1 cellular context compared by ENCODE assay signal in genomic region chr15:70815604-70816003, GRCh38.
TF ChIP-seq lines count a peak whose summit lies in the region.

No MANE protein-coding gene starts in this region.

TF ChIP-seq in HepG2, 621 proteins besides CTCF, POLR2A, EP300 and RAD21 (continued from another document):
- TF ChIP-seq ZNF142 (CRISPR knock-in tag; IDR thresholded peaks at IDR 0.05) (no peak), ZNF784 (CRISPR knock-in tag; IDR thresholded peaks at IDR 0.05; ENCODE audit: borderline replicate concordance) (no peak), ZNF136 (CRISPR knock-in tag; IDR thresholded peaks at IDR 0.05; ENCODE audit: low read depth) (no peak), ZNF598 (CRISPR knock-in tag; IDR thresholded peaks at IDR 0.05; ENCODE audit: borderline replicate concordance) (no peak), FOXM1 (CRISPR knock-in tag; IDR thresholded peaks at IDR 0.05) (no peak), LCORL (IDR thresholded peaks at IDR 0.05) (no peak), LCORL (CRISPR knock-in tag; IDR thresholded peaks at IDR 0.05) (no peak), NFE2L1 (CRISPR knock-in tag; IDR thresholded peaks at IDR 0.05; ENCODE audit: borderline replicate concordance) (no peak), NAIF1 (CRISPR knock-in tag; IDR thresholded peaks at IDR 0.05; ENCODE audit: borderline replicate concordance) (no peak), SALL1 (CRISPR knock-in tag; IDR thresholded peaks at IDR 0.05) (no peak), ZNF33B (CRISPR knock-in tag; IDR thresholded peaks at IDR 0.05) (no peak), ZNF18 (CRISPR knock-in tag; IDR thresholded peaks at IDR 0.05; ENCODE audit: insufficient replicate concordance) (no peak), SNAI1 (CRISPR knock-in tag; IDR thresholded peaks at IDR 0.05; ENCODE audit: borderline replicate concordance) (no peak), MBD4 (IDR thresholded peaks at IDR 0.05; ENCODE audit: borderline replicate concordance, low read length) (no peak), NFIC (IDR thresholded peaks at IDR 0.05; ENCODE audit: low read length) (no peak), SOX13 (IDR thresholded peaks at IDR 0.05) (no peak), SOX13 (CRISPR knock-in tag; conservative IDR thresholded peaks at IDR 0.05 in 1 of 2, IDR thresholded peaks at IDR 0.05 in 1 of 2) (peak in 1 of 2 experiments; percentile 71; a peak in 2 of 4 replicates), ZNF761 (CRISPR knock-in tag; conservative IDR thresholded peaks at IDR 0.05) (no peak), ZNF253 (CRISPR knock-in tag; IDR thresholded peaks at IDR 0.05; ENCODE audit: borderline replicate concordance) (no peak)
- TF ChIP-seq, protein P1, sequence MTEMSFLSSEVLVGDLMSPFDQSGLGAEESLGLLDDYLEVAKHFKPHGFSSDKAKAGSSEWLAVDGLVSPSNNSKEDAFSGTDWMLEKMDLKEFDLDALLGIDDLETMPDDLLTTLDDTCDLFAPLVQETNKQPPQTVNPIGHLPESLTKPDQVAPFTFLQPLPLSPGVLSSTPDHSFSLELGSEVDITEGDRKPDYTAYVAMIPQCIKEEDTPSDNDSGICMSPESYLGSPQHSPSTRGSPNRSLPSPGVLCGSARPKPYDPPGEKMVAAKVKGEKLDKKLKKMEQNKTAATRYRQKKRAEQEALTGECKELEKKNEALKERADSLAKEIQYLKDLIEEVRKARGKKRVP (CRISPR knock-in tag; IDR thresholded peaks at IDR 0.05), result no peak
- TF ChIP-seq, protein P2, sequence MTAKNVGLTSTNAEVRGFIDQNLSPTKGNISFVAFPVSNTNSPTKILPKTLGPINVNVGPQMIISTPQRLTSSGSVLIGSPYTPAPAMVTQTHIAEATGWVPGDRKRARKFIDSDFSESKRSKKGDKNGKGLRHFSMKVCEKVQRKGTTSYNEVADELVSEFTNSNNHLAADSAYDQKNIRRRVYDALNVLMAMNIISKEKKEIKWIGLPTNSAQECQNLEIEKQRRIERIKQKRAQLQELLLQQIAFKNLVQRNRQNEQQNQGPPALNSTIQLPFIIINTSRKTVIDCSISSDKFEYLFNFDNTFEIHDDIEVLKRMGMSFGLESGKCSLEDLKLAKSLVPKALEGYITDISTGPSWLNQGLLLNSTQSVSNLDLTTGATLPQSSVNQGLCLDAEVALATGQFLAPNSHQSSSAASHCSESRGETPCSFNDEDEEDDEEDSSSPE (CRISPR knock-in tag; IDR thresholded peaks at IDR 0.05), result no peak
